Comparison of ENCODE assay signal across 8 cellular contexts in the genomic region with DNA sequence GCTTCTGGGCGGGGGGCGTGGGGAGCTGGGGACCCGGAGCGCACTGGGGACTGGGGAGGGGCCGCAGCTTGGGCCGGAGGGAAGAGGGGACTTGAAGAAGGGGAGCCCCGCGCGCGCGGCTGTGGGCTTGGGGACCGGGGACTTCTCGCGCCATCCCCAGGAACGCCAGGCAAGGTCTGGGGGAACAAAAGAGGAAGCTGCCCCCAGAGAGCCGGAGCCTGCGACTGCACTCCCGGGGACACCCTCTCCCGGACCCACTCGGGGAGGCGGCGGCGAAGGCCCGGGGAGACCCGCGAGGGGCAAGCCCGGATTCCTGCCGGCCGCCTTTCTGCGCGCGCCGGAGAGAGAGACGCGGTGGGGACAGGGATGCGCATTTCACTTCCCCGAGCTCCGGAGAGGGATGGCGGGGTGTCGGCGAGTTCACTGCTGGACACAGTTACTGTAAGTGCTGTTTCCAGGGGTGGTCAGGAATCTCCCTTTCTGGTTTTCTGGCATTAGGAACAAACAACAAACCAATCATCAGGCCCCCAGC. TPM values are rescaled to one million over a fixed set of nuclear protein-coding genes. Genes with fewer than 3 reads are reported as not detected.
DNase-seq lines count a peak whose midpoint lies in the region; TF ChIP-seq lines count a peak whose summit lies in the region.

No MANE protein-coding gene starts in this region.

- H3K79me2 ChIP-seq in smooth muscle cell (ENCODE audit: low read depth) = no peaks in the 10 kb centered on the region

- H3K27ac ChIP-seq in ascending aorta (peak overlapping the region; percentile 51 to 63), iPS-18a (ENCODE audit: low read length) (no peak overlapping the region), smooth muscle cell (ENCODE audit: low read depth) (no peak overlapping the region)

- intact Hi-C loops in ascending aorta (cut with DNase I) = no loop called here

- H3K4me3 ChIP-seq in ascending aorta = peak overlapping the region; percentile 68 to 82
- H3K4me3 ChIP-seq in iPS-18a (ENCODE audit: low read length) = peak overlapping the region; percentile 77
- peak overlapping the region; percentile 47 for H3K4me3 ChIP-seq in smooth muscle cell

- H3K9me3 ChIP-seq in ascending aorta = no peaks in the 10 kb centered on the region
- H3K9me3 ChIP-seq in iPS-18a (ENCODE audit: control insufficient read depth, low read depth, low read length) = no peaks in the 10 kb centered on the region
- no peaks in the 10 kb centered on the region for H3K9me3 ChIP-seq in smooth muscle cell (replicated peaks; ENCODE audit: low read depth)

- no peak overlapping the region for H3K9ac ChIP-seq in iPS-18a (ENCODE audit: low read length)
- H3K9ac ChIP-seq in smooth muscle cell (ENCODE audit: low read depth) = no peak overlapping the region

- no peak for TF ChIP-seq CTCF in ascending aorta (IDR thresholded peaks at IDR 0.05)
- no peak for TF ChIP-seq CTCF in smooth muscle cell (IDR thresholded peaks at IDR 0.05; ENCODE audit: borderline replicate concordance, insufficient read depth, poor library complexity, severe bottlenecking)

- DNase-seq in NCI-H2196 (lab: John Stamatoyannopoulos, UW; ENCODE audit: unreplicated experiment) = peak; percentile 12
- no peak for DNase-seq in NCI-H2196 treated with DMSO at 0.1 percent for 48 hours (lab: John Stamatoyannopoulos, UW; ENCODE audit: unreplicated experiment)
- peak; percentile 11 to 19 for DNase-seq in Kasumi-1 (lab: John Stamatoyannopoulos, UW)
- DNase-seq in ascending aorta (ENCODE audit: low spot score in 2 of 2) = peak in 1 of 2 donors; percentile 69
- DNase-seq in smooth muscle cell (lab: John Stamatoyannopoulos, UW; ENCODE audit: unreplicated experiment) = no peak
- no peak for DNase-seq in cortex of kidney (lab: John Stamatoyannopoulos, UW)
- no peak for DNase-seq in glomerular visceral epithelial cell (ENCODE audit: extremely low spot score)

- H3K4me2 ChIP-seq in smooth muscle cell = peak overlapping the region; percentile 85

- no peaks in the 10 kb centered on the region for H4K20me1 ChIP-seq in smooth muscle cell (ENCODE audit: low read depth)

- WGBS in smooth muscle cell (ENCODE audit: low lambda C conversion rate) = 2% methylated on average over 32 of the region's 41 CpGs

- H3K36me3 ChIP-seq in ascending aorta (no peaks in the 10 kb centered on the region), iPS-18a (ENCODE audit: control insufficient read depth, low read depth, low read length) (no peaks in the 10 kb centered on the region), smooth muscle cell (ENCODE audit: low read depth) (no peaks in the 10 kb centered on the region)

- no peaks in the 10 kb centered on the region for H3F3A ChIP-seq in smooth muscle cell (ENCODE audit: low read depth)

- H3K27me3 ChIP-seq in ascending aorta (no peaks in the 10 kb centered on the region), iPS-18a (ENCODE audit: control insufficient read depth, insufficient read depth, low read length) (peaks cover 48% of the 10 kb centered on the region), smooth muscle cell (ENCODE audit: low read depth) (peaks cover 70% of the 10 kb centered on the region)

- H3K4me1 ChIP-seq in ascending aorta = peaks cover 6 to 25% of the 10 kb centered on the region in 2 donors
- peaks cover 14% of the 10 kb centered on the region for H3K4me1 ChIP-seq in iPS-18a (ENCODE audit: control insufficient read depth, low read depth, low read length)
- peaks cover 14% of the 10 kb centered on the region for H3K4me1 ChIP-seq in smooth muscle cell (ENCODE audit: low read depth)

- H2AFZ ChIP-seq in smooth muscle cell (ENCODE audit: low read depth) = peak overlapping the region; percentile 59

RNA-seq across cellular contexts. Expression of a gene that starts 0.7 kb away (rescaled TPM):
- 39.5 TPM for total RNA-seq in ascending aorta
- total RNA-seq in smooth muscle cell = 1.7 and 2.9 TPM in 2 replicates
- polyA plus RNA-seq in smooth muscle cell = 0.55 and 1.1 TPM in 2 replicates

Comparison
In these comparisons a context has a peak if more than half of its experiments do, and no peak if none do; other contexts are left out.
1. DNase-seq: peak in NCI-H2196 (single experiment) and Kasumi-1 (2 of 2); none in NCI-H2196 treated with DMSO at 0.1 percent for 48 hours (single experiment), smooth muscle cell (single experiment), cortex of kidney (single experiment) and glomerular visceral epithelial cell (single experiment).
2. H3K27ac ChIP-seq: peak in ascending aorta (2 of 2); none in iPS-18a (single experiment) and smooth muscle cell (single experiment).
3. RNA of a gene that starts 0.7 kb away (total RNA-seq): 39.5 TPM in ascending aorta (single experiment); 1.7 to 2.9 TPM in smooth muscle cell; every median in the first group is over 10 times any median in the second.
4. Peak in every context shown above with its lines, with median percentiles within 50 percentile points of each other: H3K4me3 ChIP-seq.